In the genomic region with DNA sequence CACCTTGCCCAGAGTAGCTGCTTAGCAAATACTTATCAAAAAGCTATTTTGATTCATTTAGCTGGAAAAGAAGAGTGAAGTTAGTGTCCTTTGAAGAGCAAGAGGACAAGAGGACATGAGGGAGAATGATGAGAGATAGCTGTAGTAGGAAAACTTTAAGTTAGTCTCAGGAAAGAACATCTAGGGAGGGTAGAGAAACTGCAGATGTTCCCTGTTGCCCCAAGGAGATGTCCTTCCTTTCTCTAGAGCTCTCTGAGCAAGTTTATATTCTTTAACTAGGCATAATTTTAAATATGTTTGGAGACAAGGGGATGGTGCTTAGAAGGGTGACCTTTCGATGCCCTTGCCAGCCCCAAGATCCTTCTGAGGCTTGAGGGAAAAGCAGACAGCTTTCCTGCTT, we compare ENCODE assay signal across 17 cellular contexts.
"Had no signal": no experiment of that assay in that cellular context is flagged by ENCODE, and none has a peak within 500 bp of the region (broad histone marks: within the 10 kb centered on the region; RNA-seq: fewer than 3 reads in every experiment).

No MANE protein-coding gene starts in this region.

- H3K36me3 ChIP-seq: ascending aorta, neutrophil, right lobe of liver, suprapubic skin had no signal

- H3K9me3 ChIP-seq: ascending aorta, neutrophil, right lobe of liver, SK-N-SH, suprapubic skin had no signal

- DNase-seq: activated CD4-positive, alpha-beta T cell treated with anti-CD3 and anti-CD28 coated beads for 4 hours; activated CD8-positive, alpha-beta memory T cell treated with anti-CD3 and anti-CD28 coated beads, Interleukin-2, amount 50 U/mL, for 4 hours; activated CD8-positive, alpha-beta T cell treated with anti-CD3 and anti-CD28 coated beads for 36 hours; activated gamma-delta T cell treated with Interleukin-2 at 50 U/mL for 16 hours; activated naive CD8-positive, alpha-beta T cell treated with anti-CD3 and anti-CD28 coated beads for 36 hours; activated T-cell treated with anti-CD3 and anti-CD28 coated beads, Interleukin-2, amount 50 U/mL, for 72 hours; cortex of kidney; immature natural killer cell; right lobe of liver; stimulated activated CD4-positive, alpha-beta T cell treated with anti-CD3 and anti-CD28 coated beads, Interleukin-12 subunit alpha, Interleukin-12 subunit beta, amount 100 ng/mL, for 4 hours; stimulated activated CD4-positive, alpha-beta T cell treated with anti-CD3 and anti-CD28 coated beads, Interleukin-2, amount 100 ng/mL, for 48 hours; stimulated activated naive CD4-positive, alpha-beta T cell treated with Interleukin-2 at 50 U/mL for 16 hours; T-helper 1 cell had no signal

- H3K27ac ChIP-seq: ascending aorta, neutrophil, right lobe of liver, suprapubic skin had no signal

- H3K4me3 Mint-ChIP-seq: activated CD8-positive, alpha-beta T cell treated with anti-CD3 and anti-CD28 coated beads for 36 hours; activated naive CD8-positive, alpha-beta T cell treated with anti-CD3 and anti-CD28 coated beads for 36 hours; activated T-cell treated with anti-CD3 and anti-CD28 coated beads, Interleukin-2, amount 50 U/mL, for 72 hours; immature natural killer cell had no signal

- ATAC-seq: activated CD8-positive, alpha-beta T cell treated with anti-CD3 and anti-CD28 coated beads for 36 hours; activated T-cell treated with anti-CD3 and anti-CD28 coated beads, Interleukin-2, amount 50 U/mL, for 72 hours; right lobe of liver had no signal

- H3K4me1 Mint-ChIP-seq: activated naive CD8-positive, alpha-beta T cell treated with anti-CD3 and anti-CD28 coated beads for 36 hours; immature natural killer cell had no signal

- H3K27ac Mint-ChIP-seq: activated CD8-positive, alpha-beta T cell treated with anti-CD3 and anti-CD28 coated beads for 36 hours; activated naive CD8-positive, alpha-beta T cell treated with anti-CD3 and anti-CD28 coated beads for 36 hours; activated T-cell treated with anti-CD3 and anti-CD28 coated beads, Interleukin-2, amount 50 U/mL, for 72 hours; immature natural killer cell had no signal

- H3K36me3 Mint-ChIP-seq: activated naive CD8-positive, alpha-beta T cell treated with anti-CD3 and anti-CD28 coated beads for 36 hours; immature natural killer cell had no signal

- H3K4me3 ChIP-seq: ascending aorta, right lobe of liver, suprapubic skin had no signal

- H3K27me3 ChIP-seq: ascending aorta, neutrophil, right lobe of liver, suprapubic skin had no signal

- H3K4me1 ChIP-seq: right lobe of liver had no signal

- H3K9ac ChIP-seq: SK-N-SH had no signal
